Comparison of ENCODE assay signal across 12 cellular contexts in genomic region chr7:480531-481218, GRCh38. TPM values are rescaled to one million over a fixed set of nuclear protein-coding genes. Genes with fewer than 3 reads are reported as not detected.
DNase-seq lines count a peak whose midpoint lies in the region; ATAC-seq and TF ChIP-seq lines count a peak whose summit lies in the region.
"Had no signal": no experiment of that assay in that cellular context is flagged by ENCODE, and none has a peak within 500 bp of the region (broad histone marks: within the 10 kb centered on the region; RNA-seq: fewer than 3 reads in every experiment).

No MANE protein-coding gene starts in this region.

- peaks cover 0 to 19% (median 12%) of the 10 kb centered on the region in 4 donors for H3K4me1 ChIP-seq in stomach

- no peak overlapping the region for H3K4me3 ChIP-seq in stomach

- intact Hi-C loops in left colon (cut with DNase I, micrococcal nuclease) = no loop called here
- intact Hi-C loops in stomach (cut with DNase I; ENCODE audit: low total_unique reads) = no loop called here

- H3K27ac ChIP-seq in stomach = no peak overlapping the region
- H3K27ac ChIP-seq: epithelial cell of prostate had no signal

- H3K27me3 ChIP-seq in stomach = peaks cover 0 to 48% (median 13%) of the 10 kb centered on the region in 3 donors

- no peak for TF ChIP-seq EP300 in stomach (IDR thresholded peaks at IDR 0.05)

- peak; percentile 5 for DNase-seq in activated naive CD4-positive, alpha-beta T cell treated with anti-CD3 and anti-CD28 coated beads, Interleukin-2, amount 50 U/mL, for 16 hours
- no peak for DNase-seq in activated naive CD4-positive, alpha-beta T cell (lab: John Stamatoyannopoulos, UW)
- peak; percentile 4 to 21 for DNase-seq in left colon
- peak; percentile 44 for DNase-seq in stomach
- DNase-seq in SIG-M5 (lab: John Stamatoyannopoulos, UW) = no peak
- DNase-seq in SKM-1 (lab: John Stamatoyannopoulos, UW; ENCODE audit: unreplicated experiment) = no peak
- DNase-seq: cerebellar nuclear complex, occipital lobe, T-helper 2 cell had no signal

- 35 to 50% (median 42%) methylated on average over 9 to 14 of the region's 14 CpGs for WGBS in stomach, 5 donors

- no peaks in the 10 kb centered on the region for H3K36me3 ChIP-seq in stomach

- no peak for TF ChIP-seq POLR2A in stomach (IDR thresholded peaks at IDR 0.05)

- no peaks in the 10 kb centered on the region for H3K9me3 ChIP-seq in stomach

- no peak for TF ChIP-seq CTCF in stomach (IDR thresholded peaks at IDR 0.05)

- peak; percentile 41 for ATAC-seq in SK-N-SH treated with all-trans-retinoic acid at 6 μM for 48 hours
- ATAC-seq in left colon = no peak
- ATAC-seq in HG02938 (IDR thresholded peaks at IDR 0.05; ENCODE audit: unreplicated experiment) = no peak

TF ChIP-seq in SK-N-SH treated with all-trans-retinoic acid at 6 μM for 48 hours, 23 proteins besides CTCF, POLR2A, EP300 and RAD21:
- TF ChIP-seq OSR1 (CRISPR knock-in tag; IDR thresholded peaks at IDR 0.05) (no peak), BACH2 (CRISPR knock-in tag; IDR thresholded peaks at IDR 0.05; ENCODE audit: borderline replicate concordance) (no peak), PATZ1 (CRISPR knock-in tag; IDR thresholded peaks at IDR 0.05; ENCODE audit: borderline replicate concordance) (no peak), ARNTL (CRISPR knock-in tag; IDR thresholded peaks at IDR 0.05; ENCODE audit: borderline replicate concordance, low read depth) (no peak), GLIS3 (CRISPR knock-in tag; IDR thresholded peaks at IDR 0.05) (no peak), RARB (CRISPR knock-in tag; IDR thresholded peaks at IDR 0.05) (no peak), ZNF8 (CRISPR knock-in tag; IDR thresholded peaks at IDR 0.05) (no peak), ZNF565 (CRISPR knock-in tag; conservative IDR thresholded peaks at IDR 0.05; ENCODE audit: low read depth) (no peak), TOX (CRISPR knock-in tag; IDR thresholded peaks at IDR 0.05; ENCODE audit: borderline replicate concordance) (no peak), SNAI2 (CRISPR knock-in tag; IDR thresholded peaks at IDR 0.05) (no peak), ZNF70 (CRISPR knock-in tag; IDR thresholded peaks at IDR 0.05) (no peak), PPARA (CRISPR knock-in tag; IDR thresholded peaks at IDR 0.05; ENCODE audit: borderline replicate concordance) (no peak), ZC3H10 (CRISPR knock-in tag; IDR thresholded peaks at IDR 0.05) (no peak), ZFP3 (CRISPR knock-in tag; IDR thresholded peaks at IDR 0.05) (no peak), TSHZ2 (CRISPR knock-in tag; IDR thresholded peaks at IDR 0.05) (no peak), ISL1 (CRISPR knock-in tag; IDR thresholded peaks at IDR 0.05) (no peak), CSRNP3 (CRISPR knock-in tag; IDR thresholded peaks at IDR 0.05) (no peak), TCF4 (CRISPR knock-in tag; IDR thresholded peaks at IDR 0.05; ENCODE audit: borderline replicate concordance) (no peak), ESRRG (CRISPR knock-in tag; IDR thresholded peaks at IDR 0.05) (no peak)

RNA-seq across cellular contexts. Expression of gene PDGFA, which starts 39.0 kb away (rescaled TPM):
- total RNA-seq in left colon (10 to 100 TPM; 58.7 to 80.2 TPM), stomach (10 to 100 TPM; 11.1 to 93.0 (median 55.9) TPM)
- polyA plus RNA-seq in stomach = 10 to 100 TPM; 15.0 to 36.0 (median 25.3) TPM

Comparison
In these comparisons a context has a peak if more than half of its experiments do, and no peak if none do; other contexts are left out.
1. DNase-seq: peak in activated naive CD4-positive, alpha-beta T cell treated with anti-CD3 and anti-CD28 coated beads, Interleukin-2, amount 50 U/mL, for 16 hours (single experiment), left colon (2 of 2) and stomach (single experiment); none in activated naive CD4-positive, alpha-beta T cell (0 of 4), SIG-M5 (single experiment) and SKM-1 (single experiment).